Comparison of ENCODE assay signal across 22 cellular contexts in genomic region chr21:43325968-43326367, GRCh38.
DNase-seq lines count a peak whose midpoint lies in the region; ATAC-seq, FAIRE-seq and TF ChIP-seq lines count a peak whose summit lies in the region.
"Had no signal": no experiment of that assay in that cellular context is flagged by ENCODE, and none has a peak within 500 bp of the region (broad histone marks: within the 10 kb centered on the region; RNA-seq: fewer than 3 reads in every experiment).

No MANE protein-coding gene starts in this region.

- no peak overlapping the region for H3K4me3 Mint-ChIP-seq in activated CD4-positive, alpha-beta memory T cell treated with anti-CD3 and anti-CD28 coated beads for 36 hours
- H3K4me3 Mint-ChIP-seq: activated naive CD4-positive, alpha-beta T cell treated with anti-CD3 and anti-CD28 coated beads, Interleukin-2, amount 50 U/mL, for 24 hours; dendritic cell treated with granulocyte-macrophage colony-stimulating factor and Interleukin-4, amounts not matched to agents 40 ng/mL and 50 ng/mL, for 4 days had no signal

- H3F3A ChIP-seq in DOHH2 (ENCODE audit: control insufficient read depth, insufficient read depth) = no peaks in the 10 kb centered on the region

- peaks cover 37% of the 10 kb centered on the region for H3K4me1 ChIP-seq in A549
- H3K4me1 ChIP-seq in DOHH2 (ENCODE audit: control insufficient read depth, low read length) = peaks cover 21% of the 10 kb centered on the region

- no peak for TF ChIP-seq RAD21 in A549 (conservative IDR thresholded peaks at IDR 0.05 in 1 of 2, IDR thresholded peaks at IDR 0.05 in 1 of 2)

- no peak for TF ChIP-seq EP300 in A549 (IDR thresholded peaks at IDR 0.05)

- no peak for FAIRE-seq in A549 (lab: Jason Lieb, UNC)
- FAIRE-seq: D721Med had no signal

- TF ChIP-seq CTCF in A549 (IDR thresholded peaks at IDR 0.05) (no peak), DOHH2 (IDR thresholded peaks at IDR 0.05; ENCODE audit: low read depth, low read length, poor library complexity, severe bottlenecking) (no peak)

- no peak for ATAC-seq in A549
- ATAC-seq: gastrocnemius medialis, left lobe of liver, sciatic nerve had no signal

- H3K27ac Mint-ChIP-seq in activated CD4-positive, alpha-beta memory T cell treated with anti-CD3 and anti-CD28 coated beads for 36 hours = no peak overlapping the region
- H3K27ac Mint-ChIP-seq: dendritic cell treated with granulocyte-macrophage colony-stimulating factor and Interleukin-4, amounts not matched to agents 40 ng/mL and 50 ng/mL, for 4 days had no signal

- no peaks in the 10 kb centered on the region for H3K9me2 ChIP-seq in DOHH2 (replicated peaks; ENCODE audit: control insufficient read depth, low read length)

- H4K20me1 ChIP-seq in DOHH2 (ENCODE audit: control insufficient read depth, insufficient read depth, low read depth, low read length) = no peaks in the 10 kb centered on the region

- H3K27me3 ChIP-seq in DOHH2 (ENCODE audit: control insufficient read depth, low read length) = no peaks in the 10 kb centered on the region
- H3K27me3 ChIP-seq: brain microvascular endothelial cell, Peyer's patch had no signal

- no peaks in the 10 kb centered on the region for H3K36me3 ChIP-seq in DOHH2 (ENCODE audit: control insufficient read depth, low read length)
- H3K36me3 ChIP-seq: brain microvascular endothelial cell, gastrocnemius medialis, Peyer's patch, WERI-Rb-1 had no signal

- H3K27ac ChIP-seq in A549 = peak overlapping the region; percentile 45 to 77; a peak in 4 of 6 replicates
- 0 out of 2 replicates have a peak overlapping the region, but pooled peaks have one; percentile 7 for H3K27ac ChIP-seq in DOHH2 (ENCODE audit: low read depth, low read length)
- H3K27ac ChIP-seq: brain microvascular endothelial cell, epithelial cell of prostate, gastrocnemius medialis, Peyer's patch, WERI-Rb-1 had no signal

- peaks cover 5% of the 10 kb centered on the region for H3K27me3 Mint-ChIP-seq in activated CD4-positive, alpha-beta memory T cell treated with anti-CD3 and anti-CD28 coated beads for 36 hours
- H3K27me3 Mint-ChIP-seq: activated naive CD4-positive, alpha-beta T cell treated with anti-CD3 and anti-CD28 coated beads, Interleukin-2, amount 50 U/mL, for 24 hours had no signal

- H3K4me3 ChIP-seq in A549 (no peak overlapping the region), DOHH2 (ENCODE audit: low read length) (peak overlapping the region; percentile 7; the same call in 1 of the 2 replicates)
- H3K4me3 ChIP-seq: gastrocnemius medialis, Peyer's patch had no signal

- POLR2A ChIA-PET in A549 (lab: Yijun Ruan, JAX) = no interaction called here
- POLR2A ChIA-PET in activated CD4-positive, alpha-beta memory T cell treated with anti-CD3 and anti-CD28 coated beads for 36 hours (lab: Charles Lee) = no interaction called here

- H3K36me3 Mint-ChIP-seq in activated CD4-positive, alpha-beta memory T cell treated with anti-CD3 and anti-CD28 coated beads for 36 hours = no peaks in the 10 kb centered on the region
- H3K36me3 Mint-ChIP-seq: activated naive CD4-positive, alpha-beta T cell treated with anti-CD3 and anti-CD28 coated beads, Interleukin-2, amount 50 U/mL, for 24 hours had no signal

- H3K9me3 ChIP-seq in A549 (no peaks in the 10 kb centered on the region), DOHH2 (ENCODE audit: control insufficient read depth, insufficient read depth, low read length) (no peaks in the 10 kb centered on the region)
- H3K9me3 ChIP-seq: gastrocnemius medialis, Peyer's patch had no signal

- intact Hi-C loops in activated CD4-positive, alpha-beta memory T cell treated with anti-CD3 and anti-CD28 coated beads for 36 hours (cut with micrococcal nuclease) = no loop called here

- WGBS in A549 (ENCODE audit: missing lambda C conversion rate) = 85% methylated on average over 9 of the region's 9 CpGs

- no peaks in the 10 kb centered on the region for H3K4me1 Mint-ChIP-seq in activated CD4-positive, alpha-beta memory T cell treated with anti-CD3 and anti-CD28 coated beads for 36 hours (ENCODE audit: low read depth)

- DNase-seq in A549 (ENCODE audit: low read depth in 1 of 2, low spot score in 1 of 2) (no peak), RPMI8226 (peak; percentile 90), germinal center (ENCODE audit: low spot score) (peak; percentile 54), NCI-H2227 (lab: John Stamatoyannopoulos, UW; ENCODE audit: unreplicated experiment) (no peak), HK-2 (ENCODE audit: unreplicated experiment) (no peak)
- DNase-seq in activated CD4-positive, alpha-beta memory T cell treated with anti-CD3 and anti-CD28 coated beads for 36 hours = no peak
- DNase-seq: activated CD8-positive, alpha-beta memory T cell treated with anti-CD3 and anti-CD28 coated beads, Interleukin-2, amount 50 U/mL, for 48 hours; brain microvascular endothelial cell; gastrocnemius medialis; IMR-90; MV-4-11; NCI-H2081; NCI-H524 treated with DMSO at 0.1 percent for 48 hours; WERI-Rb-1 had no signal

- CTCF ChIA-PET in A549 (lab: Yijun Ruan, JAX) = interaction anchor here (1.2 to 2.2 kb wide), 3 partner anchors 14 to 320 kb away, joined by 3 to 6 read pairs (median 4); no protein-coding TSS in a partner anchor
- CTCF ChIA-PET in activated CD4-positive, alpha-beta memory T cell treated with anti-CD3 and anti-CD28 coated beads for 36 hours (lab: Charles Lee) = no interaction called here

- no peak for TF ChIP-seq POLR2A in A549 (IDR thresholded peaks at IDR 0.05; ENCODE audit: low read length)

- H3K9me3 Mint-ChIP-seq in activated CD4-positive, alpha-beta memory T cell treated with anti-CD3 and anti-CD28 coated beads for 36 hours = no peaks in the 10 kb centered on the region
- H3K9me3 Mint-ChIP-seq: activated naive CD4-positive, alpha-beta T cell treated with anti-CD3 and anti-CD28 coated beads, Interleukin-2, amount 50 U/mL, for 24 hours; dendritic cell treated with granulocyte-macrophage colony-stimulating factor and Interleukin-4, amounts not matched to agents 40 ng/mL and 50 ng/mL, for 4 days had no signal

- no peaks in the 10 kb centered on the region for H3K79me2 ChIP-seq in DOHH2 (ENCODE audit: control insufficient read depth, low read length)

- H3K4me2 ChIP-seq in A549 = no peak overlapping the region
- H3K4me2 ChIP-seq in DOHH2 (ENCODE audit: low read length) = peak overlapping the region; percentile 43

TF ChIP-seq in A549, 52 proteins besides CTCF, POLR2A, EP300 and RAD21 (continues in another document):
- TF ChIP-seq ZFP36 (IDR thresholded peaks at IDR 0.05; ENCODE audit: borderline replicate concordance, partially characterized antibody) = no peak
- no peak for TF ChIP-seq SREBF2 (IDR thresholded peaks at IDR 0.05)
- TF ChIP-seq MAFK (IDR thresholded peaks at IDR 0.05; ENCODE audit: partially characterized antibody) = no peak
- no peak for TF ChIP-seq NFE2L2 (conservative IDR thresholded peaks at IDR 0.05; ENCODE audit: low read length)
- no peak for TF ChIP-seq CEBPB (IDR thresholded peaks at IDR 0.05)
- TF ChIP-seq ESRRA (IDR thresholded peaks at IDR 0.05; ENCODE audit: borderline replicate concordance, low read length) = no peak
- TF ChIP-seq, protein P1, sequence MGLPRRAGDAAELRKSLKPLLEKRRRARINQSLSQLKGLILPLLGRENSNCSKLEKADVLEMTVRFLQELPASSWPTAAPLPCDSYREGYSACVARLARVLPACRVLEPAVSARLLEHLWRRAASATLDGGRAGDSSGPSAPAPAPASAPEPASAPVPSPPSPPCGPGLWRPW (IDR thresholded peaks at IDR 0.05) = no peak
- TF ChIP-seq NPAS2 (CRISPR knock-in tag; IDR thresholded peaks at IDR 0.05; ENCODE audit: borderline replicate concordance) = no peak
- no peak for TF ChIP-seq HDAC2 (IDR thresholded peaks at IDR 0.05)
- TF ChIP-seq, protein P2, sequence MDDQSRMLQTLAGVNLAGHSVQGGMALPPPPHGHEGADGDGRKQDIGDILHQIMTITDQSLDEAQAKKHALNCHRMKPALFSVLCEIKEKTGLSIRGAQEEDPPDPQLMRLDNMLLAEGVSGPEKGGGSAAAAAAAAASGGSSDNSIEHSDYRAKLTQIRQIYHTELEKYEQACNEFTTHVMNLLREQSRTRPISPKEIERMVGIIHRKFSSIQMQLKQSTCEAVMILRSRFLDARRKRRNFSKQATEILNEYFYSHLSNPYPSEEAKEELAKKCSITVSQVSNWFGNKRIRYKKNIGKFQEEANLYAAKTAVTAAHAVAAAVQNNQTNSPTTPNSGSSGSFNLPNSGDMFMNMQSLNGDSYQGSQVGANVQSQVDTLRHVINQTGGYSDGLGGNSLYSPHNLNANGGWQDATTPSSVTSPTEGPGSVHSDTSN (IDR thresholded peaks at IDR 0.05) = no peak
- TF ChIP-seq EHMT2 (IDR thresholded peaks at IDR 0.05; ENCODE audit: low read depth) = no peak
- TF ChIP-seq NR3C1 (IDR thresholded peaks at IDR 0.05) = no peak
- TF ChIP-seq, protein P3, sequence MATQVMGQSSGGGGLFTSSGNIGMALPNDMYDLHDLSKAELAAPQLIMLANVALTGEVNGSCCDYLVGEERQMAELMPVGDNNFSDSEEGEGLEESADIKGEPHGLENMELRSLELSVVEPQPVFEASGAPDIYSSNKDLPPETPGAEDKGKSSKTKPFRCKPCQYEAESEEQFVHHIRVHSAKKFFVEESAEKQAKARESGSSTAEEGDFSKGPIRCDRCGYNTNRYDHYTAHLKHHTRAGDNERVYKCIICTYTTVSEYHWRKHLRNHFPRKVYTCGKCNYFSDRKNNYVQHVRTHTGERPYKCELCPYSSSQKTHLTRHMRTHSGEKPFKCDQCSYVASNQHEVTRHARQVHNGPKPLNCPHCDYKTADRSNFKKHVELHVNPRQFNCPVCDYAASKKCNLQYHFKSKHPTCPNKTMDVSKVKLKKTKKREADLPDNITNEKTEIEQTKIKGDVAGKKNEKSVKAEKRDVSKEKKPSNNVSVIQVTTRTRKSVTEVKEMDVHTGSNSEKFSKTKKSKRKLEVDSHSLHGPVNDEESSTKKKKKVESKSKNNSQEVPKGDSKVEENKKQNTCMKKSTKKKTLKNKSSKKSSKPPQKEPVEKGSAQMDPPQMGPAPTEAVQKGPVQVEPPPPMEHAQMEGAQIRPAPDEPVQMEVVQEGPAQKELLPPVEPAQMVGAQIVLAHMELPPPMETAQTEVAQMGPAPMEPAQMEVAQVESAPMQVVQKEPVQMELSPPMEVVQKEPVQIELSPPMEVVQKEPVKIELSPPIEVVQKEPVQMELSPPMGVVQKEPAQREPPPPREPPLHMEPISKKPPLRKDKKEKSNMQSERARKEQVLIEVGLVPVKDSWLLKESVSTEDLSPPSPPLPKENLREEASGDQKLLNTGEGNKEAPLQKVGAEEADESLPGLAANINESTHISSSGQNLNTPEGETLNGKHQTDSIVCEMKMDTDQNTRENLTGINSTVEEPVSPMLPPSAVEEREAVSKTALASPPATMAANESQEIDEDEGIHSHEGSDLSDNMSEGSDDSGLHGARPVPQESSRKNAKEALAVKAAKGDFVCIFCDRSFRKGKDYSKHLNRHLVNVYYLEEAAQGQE (IDR thresholded peaks at IDR 0.05) = no peak
- no peak for TF ChIP-seq MAX (IDR thresholded peaks at IDR 0.05)
- TF ChIP-seq POLR2AphosphoS2 (conservative IDR thresholded peaks at IDR 0.05; ENCODE audit: low read length) = no peak

Comparison
In these comparisons a context has a peak if more than half of its experiments do, and no peak if none do; other contexts are left out.
1. DNase-seq: peak in RPMI8226 (single experiment) and germinal center (single experiment); none in A549 (0 of 2), NCI-H2227 (single experiment), HK-2 (single experiment) and activated CD4-positive, alpha-beta memory T cell treated with anti-CD3 and anti-CD28 coated beads for 36 hours (single experiment).